12 cellular contexts compared by ENCODE assay signal in the genomic region with DNA sequence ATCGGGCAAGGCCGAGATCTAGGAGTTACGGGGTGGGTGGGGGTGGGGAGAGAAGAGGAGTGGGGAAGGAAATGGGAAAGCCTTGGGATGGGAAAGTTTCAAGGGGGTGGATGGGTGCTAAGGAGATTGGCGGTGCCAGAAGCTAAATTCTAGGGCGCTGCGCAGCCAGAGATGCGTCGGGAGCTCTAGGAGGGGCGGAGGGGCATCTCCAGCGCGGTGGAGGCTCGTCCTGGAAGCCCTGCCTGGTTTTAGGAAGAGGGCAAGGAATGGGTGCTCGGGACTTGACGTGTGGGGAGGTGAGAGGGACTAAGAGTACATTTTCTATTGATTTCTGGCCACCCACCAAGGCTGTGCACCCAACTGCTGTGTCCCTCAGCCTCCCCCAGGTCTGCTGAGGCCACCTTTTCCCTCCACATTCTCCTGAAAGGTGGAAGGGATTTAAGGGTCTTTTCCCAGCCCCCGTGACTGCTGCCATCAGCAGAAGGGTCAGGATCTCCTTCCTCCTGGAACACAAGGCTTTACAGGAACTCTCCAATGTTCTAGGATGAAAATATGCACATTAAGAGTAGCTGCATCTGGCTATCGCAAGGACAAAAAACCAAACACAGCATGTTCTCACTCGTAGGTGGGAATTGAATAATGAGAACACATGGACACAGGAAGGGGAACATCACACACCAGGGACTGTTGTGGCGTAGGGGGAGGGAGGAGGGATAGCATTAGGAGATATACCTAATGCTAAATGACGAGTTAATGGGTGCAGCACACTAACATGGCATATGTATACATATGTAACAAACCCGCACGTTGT. TPM values are rescaled to one million over a fixed set of nuclear protein-coding genes. Genes with fewer than 3 reads are reported as not detected.
A peak's percentile ranks its signal among the peaks of the same experiment; 100 is the strongest.
DNase-seq lines count a peak whose midpoint lies in the region; ATAC-seq and FAIRE-seq lines count a peak whose summit lies in the region.
"Had no signal": no experiment of that assay in that cellular context is flagged by ENCODE, and none has a peak within 500 bp of the region (broad histone marks: within the 10 kb centered on the region; RNA-seq: fewer than 3 reads in every experiment).

No MANE protein-coding gene starts in this region.

- peaks cover 2% of the 10 kb centered on the region for H3K36me3 Mint-ChIP-seq in activated T-helper 1 cell treated with anti-CD3 and anti-CD28 coated beads, Interleukin-12 subunit alpha, Interleukin-12 subunit beta, Interleukin-2, Interleukin-4 antibody, amounts not matched to agents 30 ng/mL and 10 ng/mL and 1 ng/mL, durations not matched to agents 14 hours and 24 hours and 36 hours (ENCODE audit: low read depth)
- H3K36me3 Mint-ChIP-seq in immature natural killer cell: no peaks in the 10 kb centered on the region

- H3K36me3 ChIP-seq in small intestine (ENCODE audit: control insufficient read depth in 2 of 2, insufficient read depth in 2 of 2, low read length in 2 of 2): no peaks in the 10 kb centered on the region

- intact Hi-C loops in activated T-helper 1 cell treated with anti-CD3 and anti-CD28 coated beads, Interleukin-12 subunit alpha, Interleukin-12 subunit beta, Interleukin-2, Interleukin-4 antibody, amounts not matched to agents 30 ng/mL and 10 ng/mL and 1 ng/mL, durations not matched to agents 14 hours and 24 hours and 36 hours (cut with micrococcal nuclease): no loop called here

- no peaks in the 10 kb centered on the region for H3K4me1 Mint-ChIP-seq in activated T-helper 1 cell treated with anti-CD3 and anti-CD28 coated beads, Interleukin-12 subunit alpha, Interleukin-12 subunit beta, Interleukin-2, Interleukin-4 antibody, amounts not matched to agents 30 ng/mL and 10 ng/mL and 1 ng/mL, durations not matched to agents 14 hours and 24 hours and 36 hours (ENCODE audit: low read depth)
- H3K4me1 Mint-ChIP-seq in immature natural killer cell: peaks cover 5 to 8% of the 10 kb centered on the region in 2 donors

- H3K4me3 ChIP-seq in small intestine (ENCODE audit: low read depth in 1 of 2, low read length in 2 of 2): peak overlapping the region; percentile 41 to 67

- H3K4me3 Mint-ChIP-seq in activated T-helper 1 cell treated with anti-CD3 and anti-CD28 coated beads, Interleukin-12 subunit alpha, Interleukin-12 subunit beta, Interleukin-2, Interleukin-4 antibody, amounts not matched to agents 30 ng/mL and 10 ng/mL and 1 ng/mL, durations not matched to agents 14 hours and 24 hours and 36 hours: peak overlapping the region; percentile 67
- H3K4me3 Mint-ChIP-seq in immature natural killer cell: peak overlapping the region; percentile 23 to 55 (median 39)

- DNase-seq in DMS 273 (lab: John Stamatoyannopoulos, UW; ENCODE audit: unreplicated experiment): peak; percentile 38
- DNase-seq in DMS 273 treated with DMSO at 0.1 percent for 48 hours (lab: John Stamatoyannopoulos, UW): no peak
- DNase-seq in activated T-helper 1 cell treated with anti-CD3 and anti-CD28 coated beads, Interleukin-12 subunit alpha, Interleukin-12 subunit beta, Interleukin-2, Interleukin-4 antibody, amounts not matched to agents 30 ng/mL and 10 ng/mL and 1 ng/mL, durations not matched to agents 14 hours and 24 hours and 36 hours (ENCODE audit: low spot score): no peak
- no peak for DNase-seq in immature natural killer cell
- DNase-seq in small intestine: no peak
- DNase-seq in KBM-7: no peak
- DNase-seq in G401 (ENCODE audit: low spot score): no peak
- DNase-seq: activated CD4-positive, alpha-beta T cell treated with anti-CD3 and anti-CD28 coated beads, Interleukin-2, amount 50 U/mL, for 48 hours; cerebellar nuclear complex; SHP77 treated with DMSO at 0.1 percent for 48 hours had no signal

- H3K27me3 ChIP-seq in small intestine (ENCODE audit: control insufficient read depth in 2 of 2, insufficient read depth in 2 of 2, low read length in 2 of 2): peaks cover 0 to 2% of the 10 kb centered on the region in 2 donors

- H3K27ac Mint-ChIP-seq in activated T-helper 1 cell treated with anti-CD3 and anti-CD28 coated beads, Interleukin-12 subunit alpha, Interleukin-12 subunit beta, Interleukin-2, Interleukin-4 antibody, amounts not matched to agents 30 ng/mL and 10 ng/mL and 1 ng/mL, durations not matched to agents 14 hours and 24 hours and 36 hours: no peak overlapping the region
- H3K27ac Mint-ChIP-seq in immature natural killer cell: no peak overlapping the region

- no peaks in the 10 kb centered on the region for H3K9me3 Mint-ChIP-seq in activated T-helper 1 cell treated with anti-CD3 and anti-CD28 coated beads, Interleukin-12 subunit alpha, Interleukin-12 subunit beta, Interleukin-2, Interleukin-4 antibody, amounts not matched to agents 30 ng/mL and 10 ng/mL and 1 ng/mL, durations not matched to agents 14 hours and 24 hours and 36 hours
- no peaks in the 10 kb centered on the region for H3K9me3 Mint-ChIP-seq in immature natural killer cell

- H3K27ac ChIP-seq in small intestine (ENCODE audit: low read depth in 1 of 2, low read length in 1 of 2): no peak overlapping the region

- FAIRE-seq in small intestine (lab: Jason Lieb, UNC): no peak

- H3K9me3 ChIP-seq in small intestine (ENCODE audit: control insufficient read depth, low read depth): no peaks in the 10 kb centered on the region

- ATAC-seq in GM19467 (IDR thresholded peaks at IDR 0.05; ENCODE audit: unreplicated experiment): no peak

- peaks cover 71% of the 10 kb centered on the region for H3K27me3 Mint-ChIP-seq in activated T-helper 1 cell treated with anti-CD3 and anti-CD28 coated beads, Interleukin-12 subunit alpha, Interleukin-12 subunit beta, Interleukin-2, Interleukin-4 antibody, amounts not matched to agents 30 ng/mL and 10 ng/mL and 1 ng/mL, durations not matched to agents 14 hours and 24 hours and 36 hours (ENCODE audit: insufficient read depth)
- H3K27me3 Mint-ChIP-seq in immature natural killer cell (ENCODE audit: low read depth in 3 of 3): peaks cover 15 to 38% (median 32%) of the 10 kb centered on the region in 3 donors

- H3K4me1 ChIP-seq in small intestine (ENCODE audit: control insufficient read depth in 2 of 2, insufficient read depth in 1 of 2, low read depth in 1 of 2, low read length in 1 of 2): no peaks in the 10 kb centered on the region

- in situ Hi-C loops in KBM-7 (cut with MboI; ENCODE audit: low pct_unique_long_range_greater_than_20kb, low sequenced_read_pairs): no loop called here
- in situ Hi-C loops in G401 (cut with HindIII; ENCODE audit: low sequenced_read_pairs): no loop called here

- WGBS in small intestine, 3 donors: 21 to 30% (median 22%) methylated on average over 17 to 21 of the region's 21 CpGs

RNA-seq across cellular contexts. Expression of a gene that starts 1.4 kb away (rescaled TPM):
- 0.15 TPM in 1 of 2 replicates, not detected in the other for total RNA-seq in activated T-helper 1 cell treated with anti-CD3 and anti-CD28 coated beads, Interleukin-12 subunit alpha, Interleukin-12 subunit beta, Interleukin-2, Interleukin-4 antibody, amounts not matched to agents 30 ng/mL and 10 ng/mL and 1 ng/mL, durations not matched to agents 14 hours and 24 hours and 36 hours
- polyA plus RNA-seq in immature natural killer cell: not detected
- polyA plus RNA-seq in small intestine: 10 to 100 TPM in 1 of 3 donors, 1 to 10 TPM in 2; 6.5 to 17.4 (median 7.6) TPM
- 9.3 and 27.9 TPM in 2 replicates for total RNA-seq in G401 (2014; rRNA removed; shearing (Covaris generic))

RNA-seq across cellular contexts. Expression of a gene that starts 18.0 kb away (rescaled TPM):
- 172 and 181 TPM in 2 replicates for total RNA-seq in activated T-helper 1 cell treated with anti-CD3 and anti-CD28 coated beads, Interleukin-12 subunit alpha, Interleukin-12 subunit beta, Interleukin-2, Interleukin-4 antibody, amounts not matched to agents 30 ng/mL and 10 ng/mL and 1 ng/mL, durations not matched to agents 14 hours and 24 hours and 36 hours
- polyA plus RNA-seq in immature natural killer cell: 10 to 100 TPM; 35.1 to 79.2 (median 61.0) TPM
- 10 to 100 TPM; 49.8 to 75.1 (median 69.2) TPM for polyA plus RNA-seq in small intestine
- 55.3 and 73.5 TPM in 2 replicates for total RNA-seq in G401 (2014; rRNA removed; shearing (Covaris generic))

RNA-seq across cellular contexts. Expression of a gene that starts 42.8 kb away (rescaled TPM):
- not detected in 2 replicates for total RNA-seq in activated T-helper 1 cell treated with anti-CD3 and anti-CD28 coated beads, Interleukin-12 subunit alpha, Interleukin-12 subunit beta, Interleukin-2, Interleukin-4 antibody, amounts not matched to agents 30 ng/mL and 10 ng/mL and 1 ng/mL, durations not matched to agents 14 hours and 24 hours and 36 hours
- polyA plus RNA-seq in immature natural killer cell (not detected), small intestine (not detected)
- not detected in 2 replicates for total RNA-seq in G401 (2014; rRNA removed; shearing (Covaris generic))
- total RNA-seq: omental fat pad had no signal
